8 cellular contexts compared by ENCODE assay signal in genomic region chr1:97137862-97138514, GRCh38.
DNase-seq lines count a peak whose midpoint lies in the region; TF ChIP-seq lines count a peak whose summit lies in the region.

No MANE protein-coding gene starts in this region.

- intact Hi-C loops in OCI-LY7 (cut with micrococcal nuclease; ENCODE audit: unreplicated experiment), result no loop called here

- H3K27me3 ChIP-seq in H9 (ENCODE audit: insufficient read depth, low read length) (no peaks in the 10 kb centered on the region), liver (ENCODE audit: control insufficient read depth in 4 of 4, insufficient read depth in 4 of 4, low read length in 3 of 4) (no peaks in the 10 kb centered on the region)

- H3K27ac ChIP-seq in H9 (ENCODE audit: insufficient read length, low read depth, low read length), result no peak overlapping the region
- H3K27ac ChIP-seq in OCI-LY7 (ENCODE audit: low read depth, low read length, poor library complexity, severe bottlenecking), result no peak overlapping the region
- H3K27ac ChIP-seq in cingulate gyrus (ENCODE audit: low read depth, low read length), result peak overlapping the region; percentile 20
- H3K27ac ChIP-seq in liver (ENCODE audit: low read depth in 1 of 2, low read length in 2 of 2), result no peak overlapping the region

- H3K23me2 ChIP-seq in H9 (ENCODE audit: insufficient read length, low read depth, low read length, poor library complexity, severe bottlenecking), result no peaks in the 10 kb centered on the region

- no peaks in the 10 kb centered on the region for H3K9me3 Mint-ChIP-seq in H9
- H3K9me3 Mint-ChIP-seq in type B pancreatic cell, result no peaks in the 10 kb centered on the region

- POLR2A ChIA-PET in OCI-LY7 (lab: Charles Lee), result interaction anchor here (0.6 to 0.9 kb wide), 4 partner anchors 11 to 1574 kb away, joined by 3 to 4 read pairs (median 3); no protein-coding TSS in a partner anchor

- no peak overlapping the region for H3K18ac ChIP-seq in H9 (ENCODE audit: insufficient read length, low read depth, low read length)

- H4K91ac ChIP-seq in H9 (ENCODE audit: insufficient read length, low read depth, low read length), result no peak overlapping the region

- no peak overlapping the region for H2BK15ac ChIP-seq in H9 (ENCODE audit: low read depth, low read length)

- no peak overlapping the region for H3K4me2 ChIP-seq in H9 (ENCODE audit: insufficient read depth, insufficient read length, low read length)
- H3K4me2 ChIP-seq in OCI-LY7 (ENCODE audit: low read length), result peak overlapping the region; percentile 31

- H3K9me3 ChIP-seq in H9 (ENCODE audit: control insufficient read depth, low read depth, low read length), result no peaks in the 10 kb centered on the region
- no peaks in the 10 kb centered on the region for H3K9me3 ChIP-seq in OCI-LY7 (ENCODE audit: low read length)
- H3K9me3 ChIP-seq in liver (ENCODE audit: control insufficient read depth in 4 of 4, low read length in 3 of 4), result no peaks in the 10 kb centered on the region

- no peak overlapping the region for H3K23ac ChIP-seq in H9 (ENCODE audit: insufficient read length, low read depth, low read length)

- H3K36me3 Mint-ChIP-seq in H9 (ENCODE audit: insufficient read depth in 1 of 3, low read depth in 3 of 3) (no peaks in the 10 kb centered on the region), type B pancreatic cell (no peaks in the 10 kb centered on the region)

- DNase-seq in stimulated activated CD4-positive, alpha-beta T cell treated with anti-CD3 and anti-CD28 coated beads, Interleukin-1b, Interleukin-23, amount 100 ng/mL, for 48 hours, result peak; percentile 2
- no peak for DNase-seq in stimulated activated CD4-positive, alpha-beta T cell treated with anti-CD3 and anti-CD28 coated beads, Interleukin-12 subunit alpha, Interleukin-12 subunit beta, amount 100 ng/mL, for 4 hours
- peak; percentile 44 for DNase-seq in H9
- DNase-seq in Kasumi-1 (lab: John Stamatoyannopoulos, UW), result peak; percentile 76 to 85
- peak; percentile 55 for DNase-seq in OCI-LY7 (ENCODE audit: low spot score)
- DNase-seq in type B pancreatic cell (ENCODE audit: extremely low spot score, unreplicated experiment), result no peak

- no peak overlapping the region for H2BK5ac ChIP-seq in H9 (ENCODE audit: insufficient read length, low read length)

- H3K79me2 ChIP-seq in H9 (ENCODE audit: insufficient read depth, low read length), result no peaks in the 10 kb centered on the region
- no peaks in the 10 kb centered on the region for H3K79me2 ChIP-seq in OCI-LY7 (ENCODE audit: insufficient read depth, low read depth, low read length)

- H2BK20ac ChIP-seq in H9 (ENCODE audit: low read depth, low read length, poor library complexity, severe bottlenecking), result no peak overlapping the region

- no peak overlapping the region for H3K9ac ChIP-seq in H9 (ENCODE audit: extremely low read depth, insufficient read length, low read length)
- no peak overlapping the region for H3K9ac ChIP-seq in liver (ENCODE audit: low read depth in 1 of 2, low read length in 2 of 2)

- H2AFZ ChIP-seq in H9 (ENCODE audit: low read length) (no peak overlapping the region), OCI-LY7 (ENCODE audit: low read length) (peak overlapping the region; percentile 44; the same call in 1 of the 2 replicates)

- H3K4me1 Mint-ChIP-seq in H9 (peaks cover 5 to 7% of the 10 kb centered on the region in 2 experiments), type B pancreatic cell (ENCODE audit: unreplicated experiment) (no peaks in the 10 kb centered on the region)

- H2BK12ac ChIP-seq in H9 (ENCODE audit: insufficient read length, low read depth, low read length), result no peak overlapping the region

- BruUV-seq in OCI-LY7 (replicated peaks; lab: Mats Ljungman, UMichigan), result no TSS peak

- H4K5ac ChIP-seq in H9 (ENCODE audit: insufficient read length, low read depth, low read length), result no peak overlapping the region

- TF ChIP-seq RAD21 in liver (IDR thresholded peaks at IDR 0.05), result peak; percentile 71 to 79

- H3T11ph ChIP-seq in H9 (ENCODE audit: low read length), result no peak overlapping the region

- H4K20me1 ChIP-seq in H9 (ENCODE audit: control insufficient read depth, insufficient read depth, insufficient read length) (no peaks in the 10 kb centered on the region), OCI-LY7 (ENCODE audit: insufficient read depth, low read length) (no peaks in the 10 kb centered on the region)

- H3K56ac ChIP-seq in H9 (ENCODE audit: insufficient read length, low read depth, low read length), result no peak overlapping the region

- no peak overlapping the region for H3K4ac ChIP-seq in H9 (ENCODE audit: low read depth, low read length)

- H3K79me1 ChIP-seq in H9 (ENCODE audit: insufficient read depth, low read depth, low read length, poor library complexity, severe bottlenecking), result no peaks in the 10 kb centered on the region

- H3K36me3 ChIP-seq in OCI-LY7 (ENCODE audit: insufficient read depth, low read length) (no peaks in the 10 kb centered on the region), liver (ENCODE audit: control insufficient read depth in 4 of 4, insufficient read depth in 3 of 4, low read depth in 1 of 4, low read length in 3 of 4) (peaks cover 0 to 3% (median 0%) of the 10 kb centered on the region in 4 donors)

- WGBS in H9 (ENCODE audit: extremely low coverage, insufficient read length, low lambda C conversion rate), result no CpG with 5 or more reads among the region's 5 CpGs
- 70% methylated on average over 5 of the region's 5 CpGs for WGBS in liver

- no peak overlapping the region for H4K8ac ChIP-seq in H9 (replicated peaks; ENCODE audit: insufficient read length, low read depth, low read length)

- H2BK120ac ChIP-seq in H9 (ENCODE audit: low read depth, low read length, poor library complexity, severe bottlenecking), result no peak overlapping the region

- H2AK5ac ChIP-seq in H9 (ENCODE audit: insufficient read length, low read length), result no peak overlapping the region

- no peak overlapping the region; a peak in 1 of 7 replicates for H3K27ac Mint-ChIP-seq in H9
- peak overlapping the region; percentile 16 for H3K27ac Mint-ChIP-seq in type B pancreatic cell

- H3K4me3 Mint-ChIP-seq in H9, result no peak overlapping the region
- H3K4me3 Mint-ChIP-seq in type B pancreatic cell, result peak overlapping the region; percentile 7

- no peak overlapping the region for H3K4me3 ChIP-seq in OCI-LY7 (ENCODE audit: low read depth, low read length, poor library complexity, severe bottlenecking)
- H3K4me3 ChIP-seq in liver (ENCODE audit: low read depth in 1 of 3, low read length in 3 of 3), result no peak overlapping the region

- no peak overlapping the region for H3K14ac ChIP-seq in H9 (ENCODE audit: insufficient read depth, low read length)

- H3K9me2 ChIP-seq in OCI-LY7 (ENCODE audit: insufficient read depth, low read length), result no peaks in the 10 kb centered on the region

- H3K4me1 ChIP-seq in H9 (ENCODE audit: insufficient read depth, low read length), result peaks cover 2% of the 10 kb centered on the region; the same call in 1 of the 2 replicates
- H3K4me1 ChIP-seq in OCI-LY7 (ENCODE audit: insufficient read depth, low read length, poor library complexity, severe bottlenecking), result peaks cover 8% of the 10 kb centered on the region
- no peaks in the 10 kb centered on the region for H3K4me1 ChIP-seq in liver (ENCODE audit: control insufficient read depth in 4 of 4, insufficient read depth in 4 of 4, low read length in 3 of 4)

- TF ChIP-seq CTCF in H9 (conservative IDR thresholded peaks at IDR 0.05), result peak; percentile 65
- peak; percentile 70 for TF ChIP-seq CTCF in OCI-LY7 (conservative IDR thresholded peaks at IDR 0.05; ENCODE audit: low read length)
- peak; percentile 42 for TF ChIP-seq CTCF in liver (IDR thresholded peaks at IDR 0.05; ENCODE audit: low read depth, low read length, missing input control)
- peak; percentile 76 for TF ChIP-seq CTCF in type B pancreatic cell (conservative IDR thresholded peaks at IDR 0.05)

- CTCF ChIA-PET in OCI-LY7 (lab: Charles Lee; ENCODE audit: unreplicated experiment), result interaction anchor here (1.0 kb wide), 1 partner anchor 13 kb away, joined by 3 read pairs; no protein-coding TSS in a partner anchor

- no peaks in the 10 kb centered on the region for H3K27me3 Mint-ChIP-seq in H9 (ENCODE audit: low read depth)
- H3K27me3 Mint-ChIP-seq in type B pancreatic cell, result no peaks in the 10 kb centered on the region

TF ChIP-seq in liver, 16 proteins besides CTCF, POLR2A, EP300 and RAD21:
- TF ChIP-seq HNF4G (IDR thresholded peaks at IDR 0.05) (no peak), MAX (IDR thresholded peaks at IDR 0.05) (no peak), TAF1 (conservative IDR thresholded peaks at IDR 0.05) (no peak), YY1 (IDR thresholded peaks at IDR 0.05) (no peak), HNF4A (conservative IDR thresholded peaks at IDR 0.05) (no peak), ZBTB33 (IDR thresholded peaks at IDR 0.05) (no peak), ATF3 (IDR thresholded peaks at IDR 0.05) (no peak), SP1 (IDR thresholded peaks at IDR 0.05) (no peak), FOXA1 (IDR thresholded peaks at IDR 0.05) (no peak), RXRA (IDR thresholded peaks at IDR 0.05) (no peak)

Comparison
In these comparisons a context has a peak if more than half of its experiments do, and no peak if none do; other contexts are left out.
1. DNase-seq: peak in stimulated activated CD4-positive, alpha-beta T cell treated with anti-CD3 and anti-CD28 coated beads, Interleukin-1b, Interleukin-23, amount 100 ng/mL, for 48 hours (single experiment), H9 (single experiment), Kasumi-1 (2 of 2) and OCI-LY7 (single experiment); none in stimulated activated CD4-positive, alpha-beta T cell treated with anti-CD3 and anti-CD28 coated beads, Interleukin-12 subunit alpha, Interleukin-12 subunit beta, amount 100 ng/mL, for 4 hours (single experiment) and type B pancreatic cell (single experiment).
2. Peak in every context shown above with its lines, with median percentiles within 50 percentile points of each other: CTCF ChIP-seq.